Comparison of ENCODE assay signal across 8 cellular contexts in genomic region chr4:20577702-20578101, GRCh38.
"Had no signal": no experiment of that assay in that cellular context is flagged by ENCODE, and none has a peak within 500 bp of the region (broad histone marks: within the 10 kb centered on the region; RNA-seq: fewer than 3 reads in every experiment).

No MANE protein-coding gene starts in this region.

- H3K4me3 ChIP-seq: GM12878 had no signal

- ATAC-seq: GM12878 had no signal

- FAIRE-seq: G401.6, GM12878, GM12891, GM12892, GM18507, GM19239 had no signal

- DNase-seq: GDM1, GF-D8 had no signal
